Comparison of ENCODE assay signal across 1 cellular context in the genomic region with DNA sequence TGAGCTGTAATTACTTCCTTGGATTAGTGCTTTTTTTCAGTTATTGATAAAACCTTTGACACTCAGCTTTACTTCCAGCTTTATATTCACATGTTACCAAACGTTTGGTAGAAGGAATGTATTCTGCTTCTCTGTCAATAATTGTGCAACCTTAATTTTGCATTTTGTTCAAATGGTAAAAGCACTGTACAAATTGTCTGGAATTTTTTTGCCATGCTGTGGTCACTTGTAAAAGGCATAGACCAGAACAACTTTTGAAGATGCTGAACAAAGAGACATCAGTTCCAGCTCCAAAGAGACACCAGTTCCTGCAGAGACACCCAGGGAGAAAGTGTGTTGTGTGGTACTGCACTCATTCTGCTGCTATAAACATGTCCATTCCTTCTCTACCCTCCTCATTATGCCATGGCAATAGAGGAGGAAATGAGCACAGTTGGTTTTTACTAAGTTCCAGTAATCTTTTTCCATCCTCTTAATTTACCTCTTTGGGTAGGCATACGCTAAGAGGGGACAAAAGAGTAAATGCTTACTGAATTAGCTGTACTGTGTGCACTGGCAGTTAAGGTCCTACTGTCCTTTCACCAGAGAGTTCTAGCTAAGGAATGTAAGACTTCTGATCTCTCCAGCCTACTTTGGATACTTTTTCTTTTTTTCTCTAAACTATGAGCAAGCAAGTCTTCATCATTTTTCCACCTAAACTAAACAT.
TF ChIP-seq lines count a peak whose summit lies in the region.

No MANE protein-coding gene starts in this region.

TF ChIP-seq in HepG2, 621 proteins besides CTCF, POLR2A, EP300 and RAD21 (continued from another document and continues in another):
- TF ChIP-seq, protein P1, sequence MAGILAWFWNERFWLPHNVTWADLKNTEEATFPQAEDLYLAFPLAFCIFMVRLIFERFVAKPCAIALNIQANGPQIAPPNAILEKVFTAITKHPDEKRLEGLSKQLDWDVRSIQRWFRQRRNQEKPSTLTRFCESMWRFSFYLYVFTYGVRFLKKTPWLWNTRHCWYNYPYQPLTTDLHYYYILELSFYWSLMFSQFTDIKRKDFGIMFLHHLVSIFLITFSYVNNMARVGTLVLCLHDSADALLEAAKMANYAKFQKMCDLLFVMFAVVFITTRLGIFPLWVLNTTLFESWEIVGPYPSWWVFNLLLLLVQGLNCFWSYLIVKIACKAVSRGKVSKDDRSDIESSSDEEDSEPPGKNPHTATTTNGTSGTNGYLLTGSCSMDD (CRISPR knock-in tag; IDR thresholded peaks at IDR 0.05), result no peak
- TF ChIP-seq FOXA3 (CRISPR knock-in tag; IDR thresholded peaks at IDR 0.05) (peak; percentile 77), ZNF788 (CRISPR knock-in tag; IDR thresholded peaks at IDR 0.05; ENCODE audit: borderline replicate concordance) (no peak), TARDBP (CRISPR knock-in tag; IDR thresholded peaks at IDR 0.05) (0 out of 2 replicates have a peak, but pooled peaks have one; percentile 64), ZNF251 (CRISPR knock-in tag; IDR thresholded peaks at IDR 0.05) (no peak), ZNF510 (CRISPR knock-in tag; IDR thresholded peaks at IDR 0.05; ENCODE audit: low read depth) (no peak), TCF12 (IDR thresholded peaks at IDR 0.05) (no peak), TCF12 (CRISPR knock-in tag; IDR thresholded peaks at IDR 0.05) (no peak), ZNF607 (CRISPR knock-in tag; IDR thresholded peaks at IDR 0.05; ENCODE audit: borderline replicate concordance) (no peak), GATAD2A (CRISPR knock-in tag; IDR thresholded peaks at IDR 0.05) (peak; percentile 59), SOX6 (IDR thresholded peaks at IDR 0.05) (no peak), SOX6 (CRISPR knock-in tag; IDR thresholded peaks at IDR 0.05) (no peak), NPAS2 (CRISPR knock-in tag; IDR thresholded peaks at IDR 0.05; ENCODE audit: borderline replicate concordance) (no peak), ZNF543 (CRISPR knock-in tag; IDR thresholded peaks at IDR 0.05) (no peak), PAX8 (CRISPR knock-in tag; IDR thresholded peaks at IDR 0.05; ENCODE audit: borderline replicate concordance) (no peak), KDM6A (CRISPR knock-in tag; IDR thresholded peaks at IDR 0.05; ENCODE audit: low read depth) (no peak), KLF15 (CRISPR knock-in tag; IDR thresholded peaks at IDR 0.05; ENCODE audit: borderline replicate concordance) (no peak), ZNF138 (CRISPR knock-in tag; IDR thresholded peaks at IDR 0.05; ENCODE audit: low read depth) (0 out of 2 replicates have a peak, but pooled peaks have one; percentile 46), FOXA1 (IDR thresholded peaks at IDR 0.05) (no peak), FOXA1 (CRISPR knock-in tag; IDR thresholded peaks at IDR 0.05) (peak; percentile 28; the same call in 1 of the 2 replicates), ZNF552 (CRISPR knock-in tag; IDR thresholded peaks at IDR 0.05; ENCODE audit: borderline replicate concordance) (no peak), DNMT3B (CRISPR knock-in tag; conservative IDR thresholded peaks at IDR 0.05) (no peak)
- TF ChIP-seq, protein P2, sequence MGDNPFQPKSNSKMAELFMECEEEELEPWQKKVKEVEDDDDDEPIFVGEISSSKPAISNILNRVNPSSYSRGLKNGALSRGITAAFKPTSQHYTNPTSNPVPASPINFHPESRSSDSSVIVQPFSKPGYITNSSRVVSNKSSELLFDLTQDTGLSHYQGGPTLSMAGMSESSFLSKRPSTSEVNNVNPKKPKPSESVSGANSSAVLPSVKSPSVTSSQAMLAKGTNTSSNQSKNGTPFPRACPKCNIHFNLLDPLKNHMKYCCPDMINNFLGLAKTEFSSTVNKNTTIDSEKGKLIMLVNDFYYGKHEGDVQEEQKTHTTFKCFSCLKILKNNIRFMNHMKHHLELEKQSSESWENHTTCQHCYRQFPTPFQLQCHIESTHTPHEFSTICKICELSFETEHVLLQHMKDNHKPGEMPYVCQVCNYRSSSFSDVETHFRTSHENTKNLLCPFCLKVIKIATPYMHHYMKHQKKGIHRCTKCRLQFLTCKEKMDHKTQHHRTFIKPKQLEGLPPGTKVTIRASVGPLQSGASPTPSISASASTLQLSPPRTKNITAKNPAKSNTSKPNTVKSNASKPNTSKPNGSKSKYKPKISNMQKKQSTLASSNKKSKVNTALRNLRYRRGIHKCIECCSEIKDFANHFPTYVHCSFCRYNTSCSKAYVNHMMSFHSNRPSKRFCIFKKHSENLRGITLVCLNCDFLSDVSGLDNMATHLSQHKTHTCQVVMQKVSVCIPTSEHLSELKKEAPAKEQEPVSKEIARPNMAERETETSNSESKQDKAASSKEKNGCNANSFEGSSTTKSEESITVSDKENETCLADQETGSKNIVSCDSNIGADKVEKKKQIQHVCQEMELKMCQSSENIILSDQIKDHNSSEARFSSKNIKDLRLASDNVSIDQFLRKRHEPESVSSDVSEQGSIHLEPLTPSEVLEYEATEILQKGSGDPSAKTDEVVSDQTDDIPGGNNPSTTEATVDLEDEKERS (CRISPR knock-in tag; IDR thresholded peaks at IDR 0.05), result 0 out of 2 replicates have a peak, but pooled peaks have one; percentile 8
- TF ChIP-seq, protein P3, sequence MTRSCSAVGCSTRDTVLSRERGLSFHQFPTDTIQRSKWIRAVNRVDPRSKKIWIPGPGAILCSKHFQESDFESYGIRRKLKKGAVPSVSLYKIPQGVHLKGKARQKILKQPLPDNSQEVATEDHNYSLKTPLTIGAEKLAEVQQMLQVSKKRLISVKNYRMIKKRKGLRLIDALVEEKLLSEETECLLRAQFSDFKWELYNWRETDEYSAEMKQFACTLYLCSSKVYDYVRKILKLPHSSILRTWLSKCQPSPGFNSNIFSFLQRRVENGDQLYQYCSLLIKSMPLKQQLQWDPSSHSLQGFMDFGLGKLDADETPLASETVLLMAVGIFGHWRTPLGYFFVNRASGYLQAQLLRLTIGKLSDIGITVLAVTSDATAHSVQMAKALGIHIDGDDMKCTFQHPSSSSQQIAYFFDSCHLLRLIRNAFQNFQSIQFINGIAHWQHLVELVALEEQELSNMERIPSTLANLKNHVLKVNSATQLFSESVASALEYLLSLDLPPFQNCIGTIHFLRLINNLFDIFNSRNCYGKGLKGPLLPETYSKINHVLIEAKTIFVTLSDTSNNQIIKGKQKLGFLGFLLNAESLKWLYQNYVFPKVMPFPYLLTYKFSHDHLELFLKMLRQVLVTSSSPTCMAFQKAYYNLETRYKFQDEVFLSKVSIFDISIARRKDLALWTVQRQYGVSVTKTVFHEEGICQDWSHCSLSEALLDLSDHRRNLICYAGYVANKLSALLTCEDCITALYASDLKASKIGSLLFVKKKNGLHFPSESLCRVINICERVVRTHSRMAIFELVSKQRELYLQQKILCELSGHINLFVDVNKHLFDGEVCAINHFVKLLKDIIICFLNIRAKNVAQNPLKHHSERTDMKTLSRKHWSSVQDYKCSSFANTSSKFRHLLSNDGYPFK (CRISPR knock-in tag; IDR thresholded peaks at IDR 0.05; ENCODE audit: borderline replicate concordance), result no peak
- TF ChIP-seq, protein P4, sequence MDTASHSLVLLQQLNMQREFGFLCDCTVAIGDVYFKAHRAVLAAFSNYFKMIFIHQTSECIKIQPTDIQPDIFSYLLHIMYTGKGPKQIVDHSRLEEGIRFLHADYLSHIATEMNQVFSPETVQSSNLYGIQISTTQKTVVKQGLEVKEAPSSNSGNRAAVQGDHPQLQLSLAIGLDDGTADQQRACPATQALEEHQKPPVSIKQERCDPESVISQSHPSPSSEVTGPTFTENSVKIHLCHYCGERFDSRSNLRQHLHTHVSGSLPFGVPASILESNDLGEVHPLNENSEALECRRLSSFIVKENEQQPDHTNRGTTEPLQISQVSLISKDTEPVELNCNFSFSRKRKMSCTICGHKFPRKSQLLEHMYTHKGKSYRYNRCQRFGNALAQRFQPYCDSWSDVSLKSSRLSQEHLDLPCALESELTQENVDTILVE (CRISPR knock-in tag; IDR thresholded peaks at IDR 0.05), result 0 out of 2 replicates have a peak, but pooled peaks have one; percentile 11
- TF ChIP-seq, protein P5, sequence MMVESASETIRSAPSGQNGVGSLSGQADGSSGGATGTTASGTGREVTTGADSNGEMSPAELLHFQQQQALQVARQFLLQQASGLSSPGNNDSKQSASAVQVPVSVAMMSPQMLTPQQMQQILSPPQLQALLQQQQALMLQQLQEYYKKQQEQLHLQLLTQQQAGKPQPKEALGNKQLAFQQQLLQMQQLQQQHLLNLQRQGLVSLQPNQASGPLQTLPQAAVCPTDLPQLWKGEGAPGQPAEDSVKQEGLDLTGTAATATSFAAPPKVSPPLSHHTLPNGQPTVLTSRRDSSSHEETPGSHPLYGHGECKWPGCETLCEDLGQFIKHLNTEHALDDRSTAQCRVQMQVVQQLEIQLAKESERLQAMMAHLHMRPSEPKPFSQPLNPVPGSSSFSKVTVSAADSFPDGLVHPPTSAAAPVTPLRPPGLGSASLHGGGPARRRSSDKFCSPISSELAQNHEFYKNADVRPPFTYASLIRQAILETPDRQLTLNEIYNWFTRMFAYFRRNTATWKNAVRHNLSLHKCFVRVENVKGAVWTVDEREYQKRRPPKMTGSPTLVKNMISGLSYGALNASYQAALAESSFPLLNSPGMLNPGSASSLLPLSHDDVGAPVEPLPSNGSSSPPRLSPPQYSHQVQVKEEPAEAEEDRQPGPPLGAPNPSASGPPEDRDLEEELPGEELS (CRISPR knock-in tag; IDR thresholded peaks at IDR 0.05), result peak; percentile 31; the same call in 1 of the 2 replicates
- TF ChIP-seq, protein P6, sequence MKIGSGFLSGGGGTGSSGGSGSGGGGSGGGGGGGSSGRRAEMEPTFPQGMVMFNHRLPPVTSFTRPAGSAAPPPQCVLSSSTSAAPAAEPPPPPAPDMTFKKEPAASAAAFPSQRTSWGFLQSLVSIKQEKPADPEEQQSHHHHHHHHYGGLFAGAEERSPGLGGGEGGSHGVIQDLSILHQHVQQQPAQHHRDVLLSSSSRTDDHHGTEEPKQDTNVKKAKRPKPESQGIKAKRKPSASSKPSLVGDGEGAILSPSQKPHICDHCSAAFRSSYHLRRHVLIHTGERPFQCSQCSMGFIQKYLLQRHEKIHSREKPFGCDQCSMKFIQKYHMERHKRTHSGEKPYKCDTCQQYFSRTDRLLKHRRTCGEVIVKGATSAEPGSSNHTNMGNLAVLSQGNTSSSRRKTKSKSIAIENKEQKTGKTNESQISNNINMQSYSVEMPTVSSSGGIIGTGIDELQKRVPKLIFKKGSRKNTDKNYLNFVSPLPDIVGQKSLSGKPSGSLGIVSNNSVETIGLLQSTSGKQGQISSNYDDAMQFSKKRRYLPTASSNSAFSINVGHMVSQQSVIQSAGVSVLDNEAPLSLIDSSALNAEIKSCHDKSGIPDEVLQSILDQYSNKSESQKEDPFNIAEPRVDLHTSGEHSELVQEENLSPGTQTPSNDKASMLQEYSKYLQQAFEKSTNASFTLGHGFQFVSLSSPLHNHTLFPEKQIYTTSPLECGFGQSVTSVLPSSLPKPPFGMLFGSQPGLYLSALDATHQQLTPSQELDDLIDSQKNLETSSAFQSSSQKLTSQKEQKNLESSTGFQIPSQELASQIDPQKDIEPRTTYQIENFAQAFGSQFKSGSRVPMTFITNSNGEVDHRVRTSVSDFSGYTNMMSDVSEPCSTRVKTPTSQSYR (CRISPR knock-in tag; IDR thresholded peaks at IDR 0.05; ENCODE audit: borderline replicate concordance), result no peak
- TF ChIP-seq, protein P7, sequence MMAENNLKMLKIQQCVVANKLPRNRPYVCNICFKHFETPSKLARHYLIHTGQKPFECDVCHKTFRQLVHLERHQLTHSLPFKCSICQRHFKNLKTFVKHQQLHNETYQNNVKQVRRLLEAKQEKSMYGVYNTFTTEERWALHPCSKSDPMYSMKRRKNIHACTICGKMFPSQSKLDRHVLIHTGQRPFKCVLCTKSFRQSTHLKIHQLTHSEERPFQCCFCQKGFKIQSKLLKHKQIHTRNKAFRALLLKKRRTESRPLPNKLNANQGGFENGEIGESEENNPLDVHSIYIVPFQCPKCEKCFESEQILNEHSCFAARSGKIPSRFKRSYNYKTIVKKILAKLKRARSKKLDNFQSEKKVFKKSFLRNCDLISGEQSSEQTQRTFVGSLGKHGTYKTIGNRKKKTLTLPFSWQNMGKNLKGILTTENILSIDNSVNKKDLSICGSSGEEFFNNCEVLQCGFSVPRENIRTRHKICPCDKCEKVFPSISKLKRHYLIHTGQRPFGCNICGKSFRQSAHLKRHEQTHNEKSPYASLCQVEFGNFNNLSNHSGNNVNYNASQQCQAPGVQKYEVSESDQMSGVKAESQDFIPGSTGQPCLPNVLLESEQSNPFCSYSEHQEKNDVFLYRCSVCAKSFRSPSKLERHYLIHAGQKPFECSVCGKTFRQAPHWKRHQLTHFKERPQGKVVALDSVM (CRISPR knock-in tag; IDR thresholded peaks at IDR 0.05), result no peak
- TF ChIP-seq, protein P8, sequence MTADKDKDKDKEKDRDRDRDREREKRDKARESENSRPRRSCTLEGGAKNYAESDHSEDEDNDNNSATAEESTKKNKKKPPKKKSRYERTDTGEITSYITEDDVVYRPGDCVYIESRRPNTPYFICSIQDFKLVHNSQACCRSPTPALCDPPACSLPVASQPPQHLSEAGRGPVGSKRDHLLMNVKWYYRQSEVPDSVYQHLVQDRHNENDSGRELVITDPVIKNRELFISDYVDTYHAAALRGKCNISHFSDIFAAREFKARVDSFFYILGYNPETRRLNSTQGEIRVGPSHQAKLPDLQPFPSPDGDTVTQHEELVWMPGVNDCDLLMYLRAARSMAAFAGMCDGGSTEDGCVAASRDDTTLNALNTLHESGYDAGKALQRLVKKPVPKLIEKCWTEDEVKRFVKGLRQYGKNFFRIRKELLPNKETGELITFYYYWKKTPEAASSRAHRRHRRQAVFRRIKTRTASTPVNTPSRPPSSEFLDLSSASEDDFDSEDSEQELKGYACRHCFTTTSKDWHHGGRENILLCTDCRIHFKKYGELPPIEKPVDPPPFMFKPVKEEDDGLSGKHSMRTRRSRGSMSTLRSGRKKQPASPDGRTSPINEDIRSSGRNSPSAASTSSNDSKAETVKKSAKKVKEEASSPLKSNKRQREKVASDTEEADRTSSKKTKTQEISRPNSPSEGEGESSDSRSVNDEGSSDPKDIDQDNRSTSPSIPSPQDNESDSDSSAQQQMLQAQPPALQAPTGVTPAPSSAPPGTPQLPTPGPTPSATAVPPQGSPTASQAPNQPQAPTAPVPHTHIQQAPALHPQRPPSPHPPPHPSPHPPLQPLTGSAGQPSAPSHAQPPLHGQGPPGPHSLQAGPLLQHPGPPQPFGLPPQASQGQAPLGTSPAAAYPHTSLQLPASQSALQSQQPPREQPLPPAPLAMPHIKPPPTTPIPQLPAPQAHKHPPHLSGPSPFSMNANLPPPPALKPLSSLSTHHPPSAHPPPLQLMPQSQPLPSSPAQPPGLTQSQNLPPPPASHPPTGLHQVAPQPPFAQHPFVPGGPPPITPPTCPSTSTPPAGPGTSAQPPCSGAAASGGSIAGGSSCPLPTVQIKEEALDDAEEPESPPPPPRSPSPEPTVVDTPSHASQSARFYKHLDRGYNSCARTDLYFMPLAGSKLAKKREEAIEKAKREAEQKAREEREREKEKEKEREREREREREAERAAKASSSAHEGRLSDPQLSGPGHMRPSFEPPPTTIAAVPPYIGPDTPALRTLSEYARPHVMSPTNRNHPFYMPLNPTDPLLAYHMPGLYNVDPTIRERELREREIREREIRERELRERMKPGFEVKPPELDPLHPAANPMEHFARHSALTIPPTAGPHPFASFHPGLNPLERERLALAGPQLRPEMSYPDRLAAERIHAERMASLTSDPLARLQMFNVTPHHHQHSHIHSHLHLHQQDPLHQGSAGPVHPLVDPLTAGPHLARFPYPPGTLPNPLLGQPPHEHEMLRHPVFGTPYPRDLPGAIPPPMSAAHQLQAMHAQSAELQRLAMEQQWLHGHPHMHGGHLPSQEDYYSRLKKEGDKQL (CRISPR knock-in tag; IDR thresholded peaks at IDR 0.05; ENCODE audit: low read depth), result 0 out of 2 replicates have a peak, but pooled peaks have one; percentile 16
